In genomic region chr18:22377769-22378168, GRCh38 we compare ENCODE assay signal across 37 cellular contexts. TPM values are rescaled to one million over a fixed set of nuclear protein-coding genes. Genes with fewer than 3 reads are reported as not detected.
"Had no signal": no experiment of that assay in that cellular context is flagged by ENCODE, and none has a peak within 500 bp of the region (broad histone marks: within the 10 kb centered on the region; RNA-seq: fewer than 3 reads in every experiment).

No MANE protein-coding gene starts in this region.

- DNase-seq: activated B cell treated with CpG ODN at 0.5 μM for 24 hours; activated CD4-positive, alpha-beta memory T cell treated with anti-CD3 and anti-CD28 coated beads for 36 hours; activated CD4-positive, alpha-beta T cell treated with anti-CD3 and anti-CD28 coated beads for 4 hours; activated CD4-positive, alpha-beta T cell treated with anti-CD3 and anti-CD28 coated beads, Interleukin-2, amount 10 ng/mL, durations not matched to agents 24 days and 14 days; activated CD4-positive, alpha-beta T cell treated with anti-CD3 and anti-CD28 coated beads, Interleukin-2, amount 50 U/mL, for 1 hour; activated CD4-positive, alpha-beta T cell treated with anti-CD3 and anti-CD28 coated beads, Interleukin-2, amount 50 U/mL, for 4 hours; activated CD4-positive, CD25-positive, alpha-beta regulatory T cell treated with anti-CD3 and anti-CD28 coated beads, Interleukin-2, amount 50 U/mL, for 72 hours; activated CD8-positive, alpha-beta memory T cell treated with anti-CD3 and anti-CD28 coated beads, Interleukin-2, amount 50 U/mL, for 4 hours; activated CD8-positive, alpha-beta T cell treated with anti-CD3 and anti-CD28 coated beads for 36 hours; activated effector memory CD4-positive, alpha-beta T cell treated with anti-CD3 and anti-CD28 coated beads, Interleukin-2, amount 50 U/mL, for 16 hours; activated gamma-delta T cell treated with Interleukin-2 at 50 U/mL for 16 hours; activated naive CD4-positive, alpha-beta T cell; activated naive CD4-positive, alpha-beta T cell treated with anti-CD3 and anti-CD28 coated beads for 36 hours; activated naive CD4-positive, alpha-beta T cell treated with anti-CD3 and anti-CD28 coated beads, Interleukin-2, amount 50 U/mL, for 16 hours; activated naive CD8-positive, alpha-beta T cell treated with anti-CD3 and anti-CD28 coated beads for 36 hours; activated T-cell treated with anti-CD3 and anti-CD28 coated beads for 4 hours; activated T-cell treated with anti-CD3 and anti-CD28 coated beads, Interleukin-2, amount 50 U/mL, for 1 hour; activated T-cell treated with anti-CD3 and anti-CD28 coated beads, Interleukin-2, amount 50 U/mL, for 4 hours; activated T-cell treated with anti-CD3 and anti-CD28 coated beads, Interleukin-2, amount 50 U/mL, for 72 hours; adrenal gland; amniotic stem cell; aorta; body of pancreas; brain microvascular endothelial cell; central memory CD4-positive, alpha-beta T cell; T-helper 2 cell; T-helper 9 cell had no signal

- H3K27ac ChIP-seq: adrenal gland, body of pancreas, brain microvascular endothelial cell, breast epithelium, VCaP had no signal

- H3K36me3 ChIP-seq: adrenal gland, brain microvascular endothelial cell, breast epithelium had no signal

- H3K9me3 ChIP-seq: adrenal gland, body of pancreas, breast epithelium had no signal

- ATAC-seq: activated CD8-positive, alpha-beta T cell treated with anti-CD3 and anti-CD28 coated beads for 36 hours; activated naive CD4-positive, alpha-beta T cell treated with anti-CD3 and anti-CD28 coated beads, Interleukin-2, amount 50 U/mL, for 72 hours; activated T-cell treated with anti-CD3 and anti-CD28 coated beads, Interleukin-2, amount 50 U/mL, for 4 hours; activated T-cell treated with anti-CD3 and anti-CD28 coated beads, Interleukin-2, amount 50 U/mL, for 72 hours; activated T-helper 17 cell treated with anti-CD3 and anti-CD28 coated beads, Interleukin-2, amount 50 U/mL, for 72 hours; body of pancreas had no signal

- FAIRE-seq: astrocyte, colon, TTC549 had no signal

- H3K27me3 ChIP-seq: adrenal gland, body of pancreas, brain microvascular endothelial cell, breast epithelium had no signal

- H3K4me1 ChIP-seq: adrenal gland, body of pancreas, breast epithelium had no signal

- H3K4me3 ChIP-seq: adrenal gland, body of pancreas, breast epithelium had no signal

RNA-seq across cellular contexts. Expression of gene CTAGE1, which starts 39.9 kb away (rescaled TPM):
- total RNA-seq: activated B cell treated with CpG ODN at 0.5 μM for 24 hours; activated CD4-positive, alpha-beta memory T cell treated with anti-CD3 and anti-CD28 coated beads for 36 hours; activated CD4-positive, alpha-beta T cell treated with anti-CD3 and anti-CD28 coated beads, Interleukin-2, amount 10 ng/mL, durations not matched to agents 24 days and 14 days; activated CD8-positive, alpha-beta memory T cell treated with anti-CD3 and anti-CD28 coated beads for 36 hours; activated CD8-positive, alpha-beta T cell treated with anti-CD3 and anti-CD28 coated beads for 36 hours; activated naive CD4-positive, alpha-beta T cell treated with anti-CD3 and anti-CD28 coated beads for 36 hours; activated naive CD4-positive, alpha-beta T cell treated with anti-CD3 and anti-CD28 coated beads, Interleukin-2, amount 50 U/mL, for 72 hours; activated naive CD8-positive, alpha-beta T cell treated with anti-CD3 and anti-CD28 coated beads for 36 hours; activated T-cell treated with anti-CD3 and anti-CD28 coated beads, Interleukin-2, amount 50 U/mL, for 4 hours; activated T-cell treated with anti-CD3 and anti-CD28 coated beads, Interleukin-2, amount 50 U/mL, for 72 hours; activated T-helper 1 cell treated with anti-CD3 and anti-CD28 coated beads, Interleukin-12 subunit alpha, Interleukin-12 subunit beta, Interleukin-2, Interleukin-4 antibody, amounts not matched to agents 30 ng/mL and 10 ng/mL and 1 ng/mL, durations not matched to agents 14 hours and 24 hours and 36 hours; activated T-helper 17 cell treated with anti-CD3 and anti-CD28 coated beads, Interleukin-2, amount 50 U/mL, for 72 hours; aorta; body of pancreas; breast epithelium; cerebellum had no signal
- polyA plus RNA-seq: adrenal gland, aorta had no signal
